1 cellular context compared by ENCODE assay signal in the genomic region with DNA sequence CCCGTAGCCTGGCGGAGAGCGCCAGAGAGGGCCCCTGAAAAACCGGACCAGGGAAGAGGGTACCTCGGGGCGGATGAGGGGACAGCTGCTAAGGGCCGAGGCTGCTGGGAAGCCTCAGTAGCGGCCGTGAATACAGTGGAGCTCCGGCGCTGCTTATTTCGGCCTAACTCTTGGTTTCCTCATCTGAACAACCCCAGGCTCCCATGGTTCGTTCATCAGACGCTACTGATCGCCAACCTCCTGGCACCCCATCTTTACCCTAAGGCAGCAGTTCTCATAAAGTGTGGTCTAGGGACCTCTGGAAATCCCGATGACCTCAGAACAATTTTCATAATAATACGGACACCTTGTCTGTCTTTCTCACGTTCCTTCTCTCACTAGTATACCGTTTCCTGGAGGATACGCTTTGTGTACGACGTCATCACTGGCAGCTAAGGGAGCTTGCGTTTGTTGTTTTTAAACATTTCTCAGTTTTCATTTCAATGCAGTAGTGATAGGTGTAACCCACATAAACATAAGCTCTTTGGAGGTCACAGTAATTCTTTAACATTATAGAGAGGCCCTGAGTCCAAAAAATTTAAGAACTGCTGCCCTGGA.
A peak's percentile ranks its signal among the peaks of the same experiment; 100 is the strongest.
TF ChIP-seq lines count a peak whose summit lies in the region.

No MANE protein-coding gene starts in this region.

TF ChIP-seq in HEK293, 187 proteins besides CTCF, POLR2A, EP300 and RAD21 (continued from another document):
- TF ChIP-seq, protein P1, sequence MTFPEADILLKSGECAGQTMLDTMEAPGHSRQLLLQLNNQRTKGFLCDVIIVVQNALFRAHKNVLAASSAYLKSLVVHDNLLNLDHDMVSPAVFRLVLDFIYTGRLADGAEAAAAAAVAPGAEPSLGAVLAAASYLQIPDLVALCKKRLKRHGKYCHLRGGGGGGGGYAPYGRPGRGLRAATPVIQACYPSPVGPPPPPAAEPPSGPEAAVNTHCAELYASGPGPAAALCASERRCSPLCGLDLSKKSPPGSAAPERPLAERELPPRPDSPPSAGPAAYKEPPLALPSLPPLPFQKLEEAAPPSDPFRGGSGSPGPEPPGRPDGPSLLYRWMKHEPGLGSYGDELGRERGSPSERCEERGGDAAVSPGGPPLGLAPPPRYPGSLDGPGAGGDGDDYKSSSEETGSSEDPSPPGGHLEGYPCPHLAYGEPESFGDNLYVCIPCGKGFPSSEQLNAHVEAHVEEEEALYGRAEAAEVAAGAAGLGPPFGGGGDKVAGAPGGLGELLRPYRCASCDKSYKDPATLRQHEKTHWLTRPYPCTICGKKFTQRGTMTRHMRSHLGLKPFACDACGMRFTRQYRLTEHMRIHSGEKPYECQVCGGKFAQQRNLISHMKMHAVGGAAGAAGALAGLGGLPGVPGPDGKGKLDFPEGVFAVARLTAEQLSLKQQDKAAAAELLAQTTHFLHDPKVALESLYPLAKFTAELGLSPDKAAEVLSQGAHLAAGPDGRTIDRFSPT (tag by site-specific recombination; IDR thresholded peaks at IDR 0.05) = peak; percentile 74; the same call in 1 of the 2 replicates
- TF ChIP-seq, protein P2, sequence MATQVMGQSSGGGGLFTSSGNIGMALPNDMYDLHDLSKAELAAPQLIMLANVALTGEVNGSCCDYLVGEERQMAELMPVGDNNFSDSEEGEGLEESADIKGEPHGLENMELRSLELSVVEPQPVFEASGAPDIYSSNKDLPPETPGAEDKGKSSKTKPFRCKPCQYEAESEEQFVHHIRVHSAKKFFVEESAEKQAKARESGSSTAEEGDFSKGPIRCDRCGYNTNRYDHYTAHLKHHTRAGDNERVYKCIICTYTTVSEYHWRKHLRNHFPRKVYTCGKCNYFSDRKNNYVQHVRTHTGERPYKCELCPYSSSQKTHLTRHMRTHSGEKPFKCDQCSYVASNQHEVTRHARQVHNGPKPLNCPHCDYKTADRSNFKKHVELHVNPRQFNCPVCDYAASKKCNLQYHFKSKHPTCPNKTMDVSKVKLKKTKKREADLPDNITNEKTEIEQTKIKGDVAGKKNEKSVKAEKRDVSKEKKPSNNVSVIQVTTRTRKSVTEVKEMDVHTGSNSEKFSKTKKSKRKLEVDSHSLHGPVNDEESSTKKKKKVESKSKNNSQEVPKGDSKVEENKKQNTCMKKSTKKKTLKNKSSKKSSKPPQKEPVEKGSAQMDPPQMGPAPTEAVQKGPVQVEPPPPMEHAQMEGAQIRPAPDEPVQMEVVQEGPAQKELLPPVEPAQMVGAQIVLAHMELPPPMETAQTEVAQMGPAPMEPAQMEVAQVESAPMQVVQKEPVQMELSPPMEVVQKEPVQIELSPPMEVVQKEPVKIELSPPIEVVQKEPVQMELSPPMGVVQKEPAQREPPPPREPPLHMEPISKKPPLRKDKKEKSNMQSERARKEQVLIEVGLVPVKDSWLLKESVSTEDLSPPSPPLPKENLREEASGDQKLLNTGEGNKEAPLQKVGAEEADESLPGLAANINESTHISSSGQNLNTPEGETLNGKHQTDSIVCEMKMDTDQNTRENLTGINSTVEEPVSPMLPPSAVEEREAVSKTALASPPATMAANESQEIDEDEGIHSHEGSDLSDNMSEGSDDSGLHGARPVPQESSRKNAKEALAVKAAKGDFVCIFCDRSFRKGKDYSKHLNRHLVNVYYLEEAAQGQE (tag by site-specific recombination; IDR thresholded peaks at IDR 0.05) = no peak
- TF ChIP-seq, protein P3, sequence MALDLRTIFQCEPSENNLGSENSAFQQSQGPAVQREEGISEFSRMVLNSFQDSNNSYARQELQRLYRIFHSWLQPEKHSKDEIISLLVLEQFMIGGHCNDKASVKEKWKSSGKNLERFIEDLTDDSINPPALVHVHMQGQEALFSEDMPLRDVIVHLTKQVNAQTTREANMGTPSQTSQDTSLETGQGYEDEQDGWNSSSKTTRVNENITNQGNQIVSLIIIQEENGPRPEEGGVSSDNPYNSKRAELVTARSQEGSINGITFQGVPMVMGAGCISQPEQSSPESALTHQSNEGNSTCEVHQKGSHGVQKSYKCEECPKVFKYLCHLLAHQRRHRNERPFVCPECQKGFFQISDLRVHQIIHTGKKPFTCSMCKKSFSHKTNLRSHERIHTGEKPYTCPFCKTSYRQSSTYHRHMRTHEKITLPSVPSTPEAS (tag by site-specific recombination; IDR thresholded peaks at IDR 0.05) = no peak
- TF ChIP-seq, protein P4, sequence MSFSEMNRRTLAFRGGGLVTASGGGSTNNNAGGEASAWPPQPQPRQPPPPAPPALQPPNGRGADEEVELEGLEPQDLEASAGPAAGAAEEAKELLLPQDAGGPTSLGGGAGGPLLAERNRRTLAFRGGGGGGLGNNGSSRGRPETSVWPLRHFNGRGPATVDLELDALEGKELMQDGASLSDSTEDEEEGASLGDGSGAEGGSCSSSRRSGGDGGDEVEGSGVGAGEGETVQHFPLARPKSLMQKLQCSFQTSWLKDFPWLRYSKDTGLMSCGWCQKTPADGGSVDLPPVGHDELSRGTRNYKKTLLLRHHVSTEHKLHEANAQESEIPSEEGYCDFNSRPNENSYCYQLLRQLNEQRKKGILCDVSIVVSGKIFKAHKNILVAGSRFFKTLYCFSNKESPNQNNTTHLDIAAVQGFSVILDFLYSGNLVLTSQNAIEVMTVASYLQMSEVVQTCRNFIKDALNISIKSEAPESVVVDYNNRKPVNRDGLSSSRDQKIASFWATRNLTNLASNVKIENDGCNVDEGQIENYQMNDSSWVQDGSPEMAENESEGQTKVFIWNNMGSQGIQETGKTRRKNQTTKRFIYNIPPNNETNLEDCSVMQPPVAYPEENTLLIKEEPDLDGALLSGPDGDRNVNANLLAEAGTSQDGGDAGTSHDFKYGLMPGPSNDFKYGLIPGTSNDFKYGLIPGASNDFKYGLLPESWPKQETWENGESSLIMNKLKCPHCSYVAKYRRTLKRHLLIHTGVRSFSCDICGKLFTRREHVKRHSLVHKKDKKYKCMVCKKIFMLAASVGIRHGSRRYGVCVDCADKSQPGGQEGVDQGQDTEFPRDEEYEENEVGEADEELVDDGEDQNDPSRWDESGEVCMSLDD (tag by site-specific recombination; IDR thresholded peaks at IDR 0.05) = no peak
- TF ChIP-seq KLF9 (tag by site-specific recombination; IDR thresholded peaks at IDR 0.05; ENCODE audit: low read depth) (no peak), ZBTB21 (tag by site-specific recombination; IDR thresholded peaks at IDR 0.05) (peak; percentile 56; the same call in 1 of the 2 replicates), ZFHX2 (tag by site-specific recombination; conservative IDR thresholded peaks at IDR 0.05) (no peak), ZNF155 (tag by site-specific recombination; IDR thresholded peaks at IDR 0.05) (no peak), ZBTB17 (tag by site-specific recombination; IDR thresholded peaks at IDR 0.05) (peak; percentile 63; the same call in 1 of the 2 replicates), ZNF596 (tag by site-specific recombination; IDR thresholded peaks at IDR 0.05) (no peak), ZNF354C (tag by site-specific recombination; IDR thresholded peaks at IDR 0.05; ENCODE audit: borderline replicate concordance, low read depth) (no peak), ZNF623 (tag by site-specific recombination; IDR thresholded peaks at IDR 0.05) (no peak), ZNF335 (tag by site-specific recombination; conservative IDR thresholded peaks at IDR 0.05) (peak; percentile 86), ZNF626 (tag by site-specific recombination; IDR thresholded peaks at IDR 0.05) (no peak), ZFP37 (tag by site-specific recombination; IDR thresholded peaks at IDR 0.05) (no peak), RBAK (tag by site-specific recombination; IDR thresholded peaks at IDR 0.05) (no peak), ZNF549 (tag by site-specific recombination; IDR thresholded peaks at IDR 0.05) (no peak), WT1 (tag by site-specific recombination; IDR thresholded peaks at IDR 0.05) (no peak), ZNF404 (tag by site-specific recombination; IDR thresholded peaks at IDR 0.05) (no peak)
- TF ChIP-seq, protein P5, sequence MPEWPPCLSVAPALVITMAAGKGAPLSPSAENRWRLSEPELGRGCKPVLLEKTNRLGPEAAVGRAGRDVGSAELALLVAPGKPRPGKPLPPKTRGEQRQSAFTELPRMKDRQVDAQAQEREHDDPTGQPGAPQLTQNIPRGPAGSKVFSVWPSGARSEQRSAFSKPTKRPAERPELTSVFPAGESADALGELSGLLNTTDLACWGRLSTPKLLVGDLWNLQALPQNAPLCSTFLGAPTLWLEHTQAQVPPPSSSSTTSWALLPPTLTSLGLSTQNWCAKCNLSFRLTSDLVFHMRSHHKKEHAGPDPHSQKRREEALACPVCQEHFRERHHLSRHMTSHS (tag by site-specific recombination; IDR thresholded peaks at IDR 0.05) = no peak
